ENCODE assay signal across 14 cellular contexts in genomic region chr16:67015317-67015731, GRCh38. TPM values are rescaled to one million over a fixed set of nuclear protein-coding genes. Genes with fewer than 3 reads are reported as not detected.
DNase-seq lines count a peak whose midpoint lies in the region; ATAC-seq and TF ChIP-seq lines count a peak whose summit lies in the region.
"Had no signal": no experiment of that assay in that cellular context is flagged by ENCODE, and none has a peak within 500 bp of the region (broad histone marks: within the 10 kb centered on the region; RNA-seq: fewer than 3 reads in every experiment).

No MANE protein-coding gene starts in this region.

- peaks cover 51% of the 10 kb centered on the region for H3K4me1 Mint-ChIP-seq in activated CD8-positive, alpha-beta memory T cell treated with anti-CD3 and anti-CD28 coated beads, Interleukin-2, amount 10 ng/mL, durations not matched to agents 7 days and 5 days
- H3K4me1 Mint-ChIP-seq in type B pancreatic cell (ENCODE audit: unreplicated experiment) = peaks cover 22% of the 10 kb centered on the region
- peaks cover 26% of the 10 kb centered on the region for H3K4me1 Mint-ChIP-seq in mesothelial cell of epicardium

- H3K27ac ChIP-seq in VCaP (no peak overlapping the region), foreskin keratinocyte (no peak overlapping the region)

- no peaks in the 10 kb centered on the region for H3K4me1 ChIP-seq in foreskin keratinocyte

- CTCF ChIA-PET in activated CD8-positive, alpha-beta memory T cell treated with anti-CD3 and anti-CD28 coated beads, Interleukin-2, amount 10 ng/mL, durations not matched to agents 7 days and 5 days (lab: Charles Lee) = interaction anchor here (1.3 to 21.0 kb wide), 7 partner anchors 11 to 384 kb away, joined by 3 to 395 read pairs (median 9); partner anchors contain the start of genes B3GNT9, CES3, FBXL8 and HSF4

- peaks cover 20% of the 10 kb centered on the region for H3K27me3 ChIP-seq in foreskin keratinocyte

- no peaks in the 10 kb centered on the region for H3K36me3 Mint-ChIP-seq in activated CD8-positive, alpha-beta memory T cell treated with anti-CD3 and anti-CD28 coated beads, Interleukin-2, amount 10 ng/mL, durations not matched to agents 7 days and 5 days
- H3K36me3 Mint-ChIP-seq in type B pancreatic cell = no peaks in the 10 kb centered on the region
- no peaks in the 10 kb centered on the region for H3K36me3 Mint-ChIP-seq in mesothelial cell of epicardium

- TF ChIP-seq CTCF in VCaP (conservative IDR thresholded peaks at IDR 0.05) (0 out of 2 replicates have a peak, but pooled peaks have one; percentile 22), foreskin keratinocyte (conservative IDR thresholded peaks at IDR 0.05) (peak; percentile 5), type B pancreatic cell (conservative IDR thresholded peaks at IDR 0.05) (no peak), mesothelial cell of epicardium (IDR thresholded peaks at IDR 0.05; ENCODE audit: unreplicated experiment) (no peak)

- H3K4me3 Mint-ChIP-seq in activated CD8-positive, alpha-beta memory T cell treated with anti-CD3 and anti-CD28 coated beads, Interleukin-2, amount 10 ng/mL, durations not matched to agents 7 days and 5 days = peak overlapping the region; percentile 79
- H3K4me3 Mint-ChIP-seq in type B pancreatic cell (peak overlapping the region; percentile 66), mesothelial cell of epicardium (no peak overlapping the region)

- DNase-seq in activated CD8-positive, alpha-beta memory T cell treated with anti-CD3 and anti-CD28 coated beads, Interleukin-2, amount 10 ng/mL, durations not matched to agents 7 days and 5 days = no peak
- DNase-seq in activated CD8-positive, alpha-beta memory T cell treated with anti-CD3 and anti-CD28 coated beads for 24 hours = no peak
- no peak for DNase-seq in foreskin keratinocyte
- DNase-seq in type B pancreatic cell (ENCODE audit: extremely low spot score, unreplicated experiment) = no peak
- DNase-seq in C1 segment of cervical spinal cord (lab: John Stamatoyannopoulos, UW) = no peak
- DNase-seq in SKM-1 treated with dmso at 0.1 percent for 144 hours (lab: John Stamatoyannopoulos, UW; ENCODE audit: unreplicated experiment) = no peak
- no peak for DNase-seq in mesothelial cell of epicardium (ENCODE audit: low spot score in 2 of 2, unreplicated experiment in 2 of 2)
- DNase-seq: anterior cingulate cortex; esophagus squamous epithelium; NCI-H187; occipital lobe; SHP77; stimulated activated CD4-positive, alpha-beta T cell treated with anti-CD3 and anti-CD28 coated beads, Interleukin-2, amount 100 ng/mL, for 24 hours had no signal

- no peak for ATAC-seq in activated CD8-positive, alpha-beta memory T cell treated with anti-CD3 and anti-CD28 coated beads, Interleukin-2, amount 10 ng/mL, durations not matched to agents 7 days and 5 days
- no peak for ATAC-seq in foreskin keratinocyte

- peak overlapping the region; percentile 92 for H3K27ac Mint-ChIP-seq in activated CD8-positive, alpha-beta memory T cell treated with anti-CD3 and anti-CD28 coated beads, Interleukin-2, amount 10 ng/mL, durations not matched to agents 7 days and 5 days
- H3K27ac Mint-ChIP-seq in type B pancreatic cell (peak overlapping the region; percentile 77), mesothelial cell of epicardium (no peak overlapping the region)

- H3K9me3 Mint-ChIP-seq in activated CD8-positive, alpha-beta memory T cell treated with anti-CD3 and anti-CD28 coated beads, Interleukin-2, amount 10 ng/mL, durations not matched to agents 7 days and 5 days (ENCODE audit: low read depth) = no peaks in the 10 kb centered on the region
- H3K9me3 Mint-ChIP-seq in type B pancreatic cell (no peaks in the 10 kb centered on the region), mesothelial cell of epicardium (no peaks in the 10 kb centered on the region)

- H3K27me3 Mint-ChIP-seq in activated CD8-positive, alpha-beta memory T cell treated with anti-CD3 and anti-CD28 coated beads, Interleukin-2, amount 10 ng/mL, durations not matched to agents 7 days and 5 days = no peaks in the 10 kb centered on the region
- H3K27me3 Mint-ChIP-seq in type B pancreatic cell = peaks cover 19% of the 10 kb centered on the region
- H3K27me3 Mint-ChIP-seq in mesothelial cell of epicardium (ENCODE audit: low read depth) = no peaks in the 10 kb centered on the region

RNA-seq across cellular contexts. Expression of gene CBFB, which starts 13.6 kb away (rescaled TPM):
- 100 to 1,000 TPM; 180 to 196 TPM for total RNA-seq in activated CD8-positive, alpha-beta memory T cell treated with anti-CD3 and anti-CD28 coated beads, Interleukin-2, amount 10 ng/mL, durations not matched to agents 7 days and 5 days
- total RNA-seq in foreskin keratinocyte (55.2 and 56.4 TPM in 2 replicates), type B pancreatic cell (ENCODE audit: low replicate concordance) (48.8 and 77.1 TPM in 2 replicates), mesothelial cell of epicardium (69.3 to 82.6 TPM (median 74.6 TPM) in 3 replicates)
- polyA plus RNA-seq in foreskin keratinocyte = 20.1 and 23.1 TPM in 2 replicates

RNA-seq across cellular contexts. Expression of gene CES4A, which starts 26.9 kb away (rescaled TPM):
- total RNA-seq in activated CD8-positive, alpha-beta memory T cell treated with anti-CD3 and anti-CD28 coated beads, Interleukin-2, amount 10 ng/mL, durations not matched to agents 7 days and 5 days = 10 to 100 TPM in 1 of 2 experiments, 1 to 10 TPM in 1; 8.1 to 11.7 TPM
- 2.8 and 3.4 TPM in 2 replicates for total RNA-seq in foreskin keratinocyte
- polyA plus RNA-seq in foreskin keratinocyte = 2.9 and 4.2 TPM in 2 replicates
- 11.5 and 13.9 TPM in 2 replicates for total RNA-seq in type B pancreatic cell (ENCODE audit: low replicate concordance)
- total RNA-seq in mesothelial cell of epicardium = 15.9 to 19.6 TPM (median 18.5 TPM) in 3 replicates

RNA-seq across cellular contexts. Expression of gene CES3, which starts 54.3 kb away (rescaled TPM):
- 1 to 10 TPM; 2.3 to 4.5 TPM for total RNA-seq in activated CD8-positive, alpha-beta memory T cell treated with anti-CD3 and anti-CD28 coated beads, Interleukin-2, amount 10 ng/mL, durations not matched to agents 7 days and 5 days
- total RNA-seq in foreskin keratinocyte = 0.88 and 1.1 TPM in 2 replicates
- 0.43 and 0.55 TPM in 2 replicates for polyA plus RNA-seq in foreskin keratinocyte
- 0.48 and 1.1 TPM in 2 replicates for total RNA-seq in type B pancreatic cell (ENCODE audit: low replicate concordance)
- 4.8 to 5.4 TPM (median 5.1 TPM) in 3 replicates for total RNA-seq in mesothelial cell of epicardium

Comparison
In these comparisons a context has a peak if more than half of its experiments do, and no peak if none do; other contexts are left out.
1. CTCF ChIP-seq: peak in VCaP (single experiment) and foreskin keratinocyte (single experiment); none in type B pancreatic cell (single experiment) and mesothelial cell of epicardium (single experiment).